ENCODE assay signal across 10 cellular contexts in the genomic region with DNA sequence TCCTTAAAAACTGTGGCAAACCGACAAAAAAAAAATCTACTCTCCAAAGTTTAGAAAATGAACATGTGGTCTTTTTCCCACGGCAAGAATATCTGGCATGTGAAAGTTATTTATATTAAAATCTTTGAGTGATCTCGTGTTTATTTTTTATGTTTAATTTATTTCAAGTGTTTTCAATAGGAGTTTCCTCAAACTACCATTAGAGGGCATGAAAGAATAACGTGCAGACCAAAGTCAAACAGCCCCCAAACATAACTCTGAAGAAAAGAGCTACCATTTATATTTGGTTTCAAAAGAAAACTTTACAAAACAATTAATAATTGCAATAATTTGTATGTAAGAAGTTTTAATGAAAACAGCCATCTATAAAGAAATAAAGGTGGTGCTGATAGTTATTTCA.
DNase-seq lines count a peak whose midpoint lies in the region; ATAC-seq, FAIRE-seq and TF ChIP-seq lines count a peak whose summit lies in the region.
"Had no signal": no experiment of that assay in that cellular context is flagged by ENCODE, and none has a peak within 500 bp of the region (broad histone marks: within the 10 kb centered on the region; RNA-seq: fewer than 3 reads in every experiment).

No MANE protein-coding gene starts in this region.

- peak; percentile 62 for TF ChIP-seq RAD21 in HCT116 (IDR thresholded peaks at IDR 0.05; ENCODE audit: low read depth)

- TF ChIP-seq CTCF in AG09319 (IDR thresholded peaks at IDR 0.05; ENCODE audit: low read depth, low read length) (peak; percentile 60), HCT116 (IDR thresholded peaks at IDR 0.05 in 2 of 3, conservative IDR thresholded peaks at IDR 0.05 in 1 of 3; ENCODE audit: borderline replicate concordance in 1 of 3, insufficient read depth in 1 of 3, low read depth in 2 of 3, low read length in 2 of 3) (peak; percentile 39 to 53 (median 45); a peak in 5 of 6 replicates)

- intact Hi-C loops in HCT116 (cut with micrococcal nuclease): no loop called here

- no peaks in the 10 kb centered on the region for H3K4me1 ChIP-seq in HCT116 (ENCODE audit: control insufficient read depth in 1 of 2, insufficient read depth in 2 of 2, low read length in 2 of 2)

- FAIRE-seq in TTC549 (lab: Jason Lieb, UNC): peak; percentile 73
- FAIRE-seq: GM18507 had no signal

- H3K27me3 ChIP-seq in HCT116 (ENCODE audit: insufficient read depth, low read length): no peaks in the 10 kb centered on the region

- POLR2A ChIA-PET in HCT116 (lab: Charles Lee): interaction anchor here (0.7 kb wide), 1 partner anchor 124 kb away, joined by 3 read pairs; no protein-coding TSS in a partner anchor

- no peak overlapping the region for H3K9ac ChIP-seq in HCT116 (ENCODE audit: low read length)

- no peaks in the 10 kb centered on the region for H3K36me3 ChIP-seq in HCT116 (ENCODE audit: control insufficient read depth in 1 of 2, insufficient read depth in 2 of 2, low read length in 2 of 2)

- ATAC-seq in HCT116: no peak
- ATAC-seq in activated CD4-positive, CD25-positive, alpha-beta regulatory T cell treated with anti-CD3 and anti-CD28 coated beads, Interleukin-2, amount 50 U/mL, for 24 hours: no peak
- no peak for ATAC-seq in GM19324 (IDR thresholded peaks at IDR 0.05; ENCODE audit: low FRiP score, unreplicated experiment)

- TF ChIP-seq POLR2A in HCT116 (IDR thresholded peaks at IDR 0.05; ENCODE audit: borderline replicate concordance, extremely low read depth, insufficient read depth, insufficient read length): no peak

- no peaks in the 10 kb centered on the region for H3K9me2 ChIP-seq in HCT116 (ENCODE audit: insufficient read depth)

- CTCF ChIA-PET in HCT116 (lab: Charles Lee): interaction anchor here (0.8 to 1.8 kb wide), 8 partner anchors 13 to 1246 kb away, joined by 3 to 9 read pairs (median 5); no protein-coding TSS in a partner anchor

- no peaks in the 10 kb centered on the region for H3K9me3 ChIP-seq in HCT116 (ENCODE audit: control insufficient read depth in 1 of 2, insufficient read depth in 1 of 2, low read depth in 1 of 2, low read length in 2 of 2)

- RAD21 ChIA-PET in HCT116 (lab: Charles Lee; ENCODE audit: low non-redundant PET in 1 of 2, low total read pairs in 2 of 2, uncharacterized antibody in 2 of 2, unreplicated experiment in 2 of 2): interaction anchor here in 1 of 2 experiments (0.7 to 1.4 kb wide), 2 partner anchors 302 to 1249 kb away, joined by 3 read pairs; no protein-coding TSS in a partner anchor

- no TSS peak for BruUV-seq in HCT116 (replicated peaks; lab: Mats Ljungman, UMichigan)

- H3K4me2 ChIP-seq in HCT116 (ENCODE audit: low read length): no peak overlapping the region

- no peak for DNase-seq in AG09319 (ENCODE audit: extremely low read depth, low read depth)
- no peak for DNase-seq in HCT116 (ENCODE audit: low read depth, low spot score)
- peak; percentile 22 for DNase-seq in iris pigment epithelial cell (ENCODE audit: low read depth)
- DNase-seq in activated CD4-positive, alpha-beta T cell treated with anti-CD3 and anti-CD28 coated beads for 1 hour: no peak
- no peak for DNase-seq in AML-193 (lab: John Stamatoyannopoulos, UW)
- DNase-seq: effector CD4-positive, alpha-beta T cell had no signal

- H3K79me2 ChIP-seq in HCT116 (ENCODE audit: insufficient read depth, low read length): no peaks in the 10 kb centered on the region

- no peak overlapping the region for H3K4me3 ChIP-seq in HCT116 (replicated peaks in 1 of 2; ENCODE audit: low read depth in 1 of 2, low read length in 2 of 2)

- peak overlapping the region; percentile 95 for H2AFZ ChIP-seq in HCT116 (ENCODE audit: low read depth, low read length, poor library complexity, severe bottlenecking)

- no peaks in the 10 kb centered on the region for H4K20me1 ChIP-seq in HCT116 (ENCODE audit: insufficient read depth)

- no peak overlapping the region for H3K27ac ChIP-seq in HCT116 (ENCODE audit: low read depth, low read length)

TF ChIP-seq in HCT116, 20 proteins besides CTCF, POLR2A, EP300 and RAD21:
- TF ChIP-seq FOSL1 (IDR thresholded peaks at IDR 0.05; ENCODE audit: low read depth) (no peak), CEBPB (IDR thresholded peaks at IDR 0.05; ENCODE audit: low read depth) (no peak), ZNF274 (IDR thresholded peaks at IDR 0.05; ENCODE audit: low read depth, low read length) (no peak), EZH2 (IDR thresholded peaks at IDR 0.05) (no peak), SIN3A (IDR thresholded peaks at IDR 0.05; ENCODE audit: low read depth) (no peak), ZFX (IDR thresholded peaks at IDR 0.05) (no peak), ELF1 (IDR thresholded peaks at IDR 0.05; ENCODE audit: borderline replicate concordance, low read depth) (no peak), EZH2phosphoT487 (IDR thresholded peaks at IDR 0.05; ENCODE audit: borderline replicate concordance) (no peak), YY1 (IDR thresholded peaks at IDR 0.05; ENCODE audit: extremely low read depth, insufficient replicate concordance, low read depth, low read length) (no peak), JUND (IDR thresholded peaks at IDR 0.05) (no peak), TCF7L2 (IDR thresholded peaks at IDR 0.05; ENCODE audit: borderline replicate concordance, extremely low read depth, insufficient read depth, insufficient read length) (no peak), SRF (IDR thresholded peaks at IDR 0.05; ENCODE audit: low read depth) (no peak), CBX3 (IDR thresholded peaks at IDR 0.05; ENCODE audit: low read depth) (no peak)
- TF ChIP-seq, protein P1, sequence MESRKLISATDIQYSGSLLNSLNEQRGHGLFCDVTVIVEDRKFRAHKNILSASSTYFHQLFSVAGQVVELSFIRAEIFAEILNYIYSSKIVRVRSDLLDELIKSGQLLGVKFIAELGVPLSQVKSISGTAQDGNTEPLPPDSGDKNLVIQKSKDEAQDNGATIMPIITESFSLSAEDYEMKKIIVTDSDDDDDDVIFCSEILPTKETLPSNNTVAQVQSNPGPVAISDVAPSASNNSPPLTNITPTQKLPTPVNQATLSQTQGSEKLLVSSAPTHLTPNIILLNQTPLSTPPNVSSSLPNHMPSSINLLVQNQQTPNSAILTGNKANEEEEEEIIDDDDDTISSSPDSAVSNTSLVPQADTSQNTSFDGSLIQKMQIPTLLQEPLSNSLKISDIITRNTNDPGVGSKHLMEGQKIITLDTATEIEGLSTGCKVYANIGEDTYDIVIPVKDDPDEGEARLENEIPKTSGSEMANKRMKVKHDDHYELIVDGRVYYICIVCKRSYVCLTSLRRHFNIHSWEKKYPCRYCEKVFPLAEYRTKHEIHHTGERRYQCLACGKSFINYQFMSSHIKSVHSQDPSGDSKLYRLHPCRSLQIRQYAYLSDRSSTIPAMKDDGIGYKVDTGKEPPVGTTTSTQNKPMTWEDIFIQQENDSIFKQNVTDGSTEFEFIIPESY (IDR thresholded peaks at IDR 0.05; ENCODE audit: extremely low read depth, insufficient replicate concordance, low read length): no peak
- TF ChIP-seq, protein P2, sequence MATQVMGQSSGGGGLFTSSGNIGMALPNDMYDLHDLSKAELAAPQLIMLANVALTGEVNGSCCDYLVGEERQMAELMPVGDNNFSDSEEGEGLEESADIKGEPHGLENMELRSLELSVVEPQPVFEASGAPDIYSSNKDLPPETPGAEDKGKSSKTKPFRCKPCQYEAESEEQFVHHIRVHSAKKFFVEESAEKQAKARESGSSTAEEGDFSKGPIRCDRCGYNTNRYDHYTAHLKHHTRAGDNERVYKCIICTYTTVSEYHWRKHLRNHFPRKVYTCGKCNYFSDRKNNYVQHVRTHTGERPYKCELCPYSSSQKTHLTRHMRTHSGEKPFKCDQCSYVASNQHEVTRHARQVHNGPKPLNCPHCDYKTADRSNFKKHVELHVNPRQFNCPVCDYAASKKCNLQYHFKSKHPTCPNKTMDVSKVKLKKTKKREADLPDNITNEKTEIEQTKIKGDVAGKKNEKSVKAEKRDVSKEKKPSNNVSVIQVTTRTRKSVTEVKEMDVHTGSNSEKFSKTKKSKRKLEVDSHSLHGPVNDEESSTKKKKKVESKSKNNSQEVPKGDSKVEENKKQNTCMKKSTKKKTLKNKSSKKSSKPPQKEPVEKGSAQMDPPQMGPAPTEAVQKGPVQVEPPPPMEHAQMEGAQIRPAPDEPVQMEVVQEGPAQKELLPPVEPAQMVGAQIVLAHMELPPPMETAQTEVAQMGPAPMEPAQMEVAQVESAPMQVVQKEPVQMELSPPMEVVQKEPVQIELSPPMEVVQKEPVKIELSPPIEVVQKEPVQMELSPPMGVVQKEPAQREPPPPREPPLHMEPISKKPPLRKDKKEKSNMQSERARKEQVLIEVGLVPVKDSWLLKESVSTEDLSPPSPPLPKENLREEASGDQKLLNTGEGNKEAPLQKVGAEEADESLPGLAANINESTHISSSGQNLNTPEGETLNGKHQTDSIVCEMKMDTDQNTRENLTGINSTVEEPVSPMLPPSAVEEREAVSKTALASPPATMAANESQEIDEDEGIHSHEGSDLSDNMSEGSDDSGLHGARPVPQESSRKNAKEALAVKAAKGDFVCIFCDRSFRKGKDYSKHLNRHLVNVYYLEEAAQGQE (IDR thresholded peaks at IDR 0.05; ENCODE audit: low read depth): no peak
- TF ChIP-seq, protein P3, sequence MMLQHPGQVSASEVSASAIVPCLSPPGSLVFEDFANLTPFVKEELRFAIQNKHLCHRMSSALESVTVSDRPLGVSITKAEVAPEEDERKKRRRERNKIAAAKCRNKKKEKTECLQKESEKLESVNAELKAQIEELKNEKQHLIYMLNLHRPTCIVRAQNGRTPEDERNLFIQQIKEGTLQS (IDR thresholded peaks at IDR 0.05): no peak
